ENCODE assay signal across 14 cellular contexts in the genomic region with DNA sequence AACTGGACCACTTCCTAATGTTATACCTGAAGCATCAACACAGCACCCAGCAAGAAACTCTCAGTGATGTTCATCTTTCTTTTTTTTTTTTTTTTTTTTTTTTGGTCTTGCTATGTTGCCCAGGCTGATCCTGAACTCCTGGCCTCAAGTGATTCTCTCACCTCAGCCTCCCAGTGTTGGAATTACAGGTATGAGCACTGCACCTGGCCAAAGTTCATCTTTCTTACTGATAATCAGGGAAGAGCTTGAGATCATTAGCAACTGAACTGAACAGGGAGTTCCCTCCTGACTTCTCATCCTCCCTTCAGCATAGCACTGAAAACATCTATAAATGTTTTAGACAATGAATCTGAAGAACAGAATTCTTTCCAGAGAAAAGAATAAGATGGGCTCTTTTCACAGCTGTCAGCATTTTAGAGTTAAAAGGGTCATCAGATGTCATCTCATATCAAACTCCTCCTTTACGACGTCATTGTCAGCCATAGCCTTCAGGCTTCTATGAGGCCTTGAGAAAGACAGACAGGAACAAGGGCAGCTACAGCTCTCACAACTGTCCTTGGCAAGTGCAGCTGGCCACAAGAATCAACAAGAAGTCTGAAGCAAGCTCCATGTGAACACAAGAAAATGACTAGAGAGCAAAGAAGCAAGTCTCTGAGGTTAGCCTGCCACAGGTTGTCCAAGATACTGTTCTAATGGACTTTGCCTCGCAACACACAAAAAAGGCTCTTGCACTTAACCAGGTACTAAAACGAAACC. TPM values are rescaled to one million over a fixed set of nuclear protein-coding genes. Genes with fewer than 3 reads are reported as not detected.
DNase-seq lines count a peak whose midpoint lies in the region; ATAC-seq and TF ChIP-seq lines count a peak whose summit lies in the region.
"Had no signal": no experiment of that assay in that cellular context is flagged by ENCODE, and none has a peak within 500 bp of the region (broad histone marks: within the 10 kb centered on the region; RNA-seq: fewer than 3 reads in every experiment).

No MANE protein-coding gene starts in this region.

- H3K36me3 ChIP-seq in rectal smooth muscle tissue (ENCODE audit: control insufficient read depth, insufficient read depth, low read length): peaks cover 7% of the 10 kb centered on the region

- no peak for DNase-seq in CD4-positive, alpha-beta T cell
- peak; percentile 39 for DNase-seq in iris pigment epithelial cell (ENCODE audit: low read depth)
- DNase-seq in glomerular visceral epithelial cell (ENCODE audit: extremely low spot score): no peak
- no peak for DNase-seq in NCI-H82 treated with DMSO at 0.1 percent for 48 hours (lab: John Stamatoyannopoulos, UW; ENCODE audit: unreplicated experiment)
- DNase-seq in NCI-H69 (lab: John Stamatoyannopoulos, UW): no peak
- DNase-seq: activated T-cell treated with anti-CD3 and anti-CD28 coated beads for 4 hours; immature natural killer cell; occipital lobe; SHP77; stimulated activated CD4-positive, alpha-beta T cell treated with anti-CD3 and anti-CD28 coated beads, Interleukin-4, amount 100 ng/mL, for 1 hour; stimulated activated naive CD4-positive, alpha-beta T cell treated with Interleukin-2 at 50 U/mL for 16 hours had no signal

- peak overlapping the region; percentile 20 for H3K27ac Mint-ChIP-seq in CD4-positive, alpha-beta T cell

- ATAC-seq in CD4-positive, alpha-beta T cell (ENCODE audit: poor library complexity): no peak
- no peak for ATAC-seq in GM21390 (IDR thresholded peaks at IDR 0.05; ENCODE audit: unreplicated experiment)

- H3K27me3 Mint-ChIP-seq in CD4-positive, alpha-beta T cell: no peaks in the 10 kb centered on the region

- H3K36me3 Mint-ChIP-seq in CD4-positive, alpha-beta T cell (ENCODE audit: low read depth): peaks cover 60% of the 10 kb centered on the region

- POLR2A ChIA-PET in CD4-positive, alpha-beta T cell (lab: Charles Lee): no interaction called here

- H3K9ac ChIP-seq in rectal smooth muscle tissue (ENCODE audit: low read length): no peak overlapping the region

- H3K27ac ChIP-seq in CD4-positive, alpha-beta T cell (ENCODE audit: low read depth, low read length): no peak overlapping the region
- H3K27ac ChIP-seq in VCaP: peak overlapping the region; percentile 44; the same call in 1 of the 2 replicates
- peak overlapping the region; percentile 0 for H3K27ac ChIP-seq in rectal smooth muscle tissue (ENCODE audit: low read depth, low read length)

- CTCF ChIA-PET in CD4-positive, alpha-beta T cell (lab: Charles Lee): interaction anchor here (1.5 to 1.9 kb wide), 2 partner anchors 21 to 34 kb away, joined by 5 to 7 read pairs; partner anchors contain the start of gene SCAP

- no peak for TF ChIP-seq CTCF in CD4-positive, alpha-beta T cell (IDR thresholded peaks at IDR 0.05)
- no peak for TF ChIP-seq CTCF in VCaP (conservative IDR thresholded peaks at IDR 0.05)

- peaks cover 4% of the 10 kb centered on the region for H3K4me1 ChIP-seq in rectal smooth muscle tissue (ENCODE audit: control insufficient read depth, insufficient read depth, low read length)

- H3K4me3 ChIP-seq in rectal smooth muscle tissue (ENCODE audit: low read length): no peak overlapping the region

- no peak overlapping the region for H3K4me3 Mint-ChIP-seq in CD4-positive, alpha-beta T cell
- H3K4me3 Mint-ChIP-seq: immature natural killer cell had no signal

- no peaks in the 10 kb centered on the region for H3K9me3 ChIP-seq in CD4-positive, alpha-beta T cell (ENCODE audit: control insufficient read depth, low read length)

- no peaks in the 10 kb centered on the region for H3K27me3 ChIP-seq in CD4-positive, alpha-beta T cell (ENCODE audit: control insufficient read depth, insufficient read depth, low read length)
- H3K27me3 ChIP-seq in rectal smooth muscle tissue (ENCODE audit: control insufficient read depth, insufficient read depth, low read length): no peaks in the 10 kb centered on the region

- H3K9me3 Mint-ChIP-seq in CD4-positive, alpha-beta T cell: no peaks in the 10 kb centered on the region
- H3K9me3 Mint-ChIP-seq: immature natural killer cell had no signal

- H3K4me1 Mint-ChIP-seq in CD4-positive, alpha-beta T cell (ENCODE audit: low read depth): peaks cover 12% of the 10 kb centered on the region

- intact Hi-C loops in CD4-positive, alpha-beta T cell (cut with DNase I, micrococcal nuclease): loop anchor here in 1 of 2 experiments (5.0 kb wide), 1 partner anchor 35 kb away; the partner anchor contains the start of gene SCAP

RNA-seq across cellular contexts. Expression of gene SCAP, which starts 33.8 kb away (rescaled TPM):
- 10 to 100 TPM; 58.3 to 60.3 TPM for total RNA-seq in CD4-positive, alpha-beta T cell
